13 cellular contexts compared by ENCODE assay signal in the genomic region with DNA sequence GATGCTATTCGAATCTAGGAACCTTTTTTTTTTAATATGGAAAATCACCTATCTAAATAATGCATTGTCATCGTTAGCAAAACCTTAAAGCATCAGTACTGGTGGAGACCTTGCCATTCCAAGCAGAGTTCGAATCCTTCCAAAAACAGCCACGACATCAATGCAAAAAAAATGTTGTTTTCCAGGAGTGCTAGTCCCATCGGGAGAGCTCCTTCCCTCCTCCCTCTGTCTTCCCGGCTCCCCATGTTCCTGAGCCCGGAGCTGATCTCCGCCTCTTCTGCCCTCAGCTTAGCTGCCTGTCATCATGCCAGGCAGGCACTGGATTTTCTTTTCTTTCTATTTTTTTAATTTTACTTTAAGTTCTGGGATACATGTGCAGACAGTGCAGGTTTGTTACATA.
A peak's percentile ranks its signal among the peaks of the same experiment; 100 is the strongest.
DNase-seq lines count a peak whose midpoint lies in the region; ATAC-seq and TF ChIP-seq lines count a peak whose summit lies in the region.
"Had no signal": no experiment of that assay in that cellular context is flagged by ENCODE, and none has a peak within 500 bp of the region (broad histone marks: within the 10 kb centered on the region; RNA-seq: fewer than 3 reads in every experiment).

No MANE protein-coding gene starts in this region.

- no peaks in the 10 kb centered on the region for H3K36me3 Mint-ChIP-seq in activated CD8-positive, alpha-beta T cell treated with anti-CD3 and anti-CD28 coated beads for 36 hours (ENCODE audit: low read depth)
- H3K36me3 Mint-ChIP-seq in activated CD8-positive, alpha-beta T cell treated with anti-CD3 and anti-CD28 coated beads, Interleukin-2, amount 10 ng/mL, durations not matched to agents 7 days and 5 days (ENCODE audit: low read depth) = no peaks in the 10 kb centered on the region
- H3K36me3 Mint-ChIP-seq: IgD-negative memory B cell had no signal

- POLR2A ChIA-PET in activated CD8-positive, alpha-beta T cell treated with anti-CD3 and anti-CD28 coated beads for 36 hours (lab: Charles Lee) = no interaction called here
- POLR2A ChIA-PET in activated CD8-positive, alpha-beta T cell treated with anti-CD3 and anti-CD28 coated beads, Interleukin-2, amount 10 ng/mL, durations not matched to agents 7 days and 5 days (lab: Charles Lee) = no interaction called here

- no peak overlapping the region for H3K27ac ChIP-seq in foreskin keratinocyte
- H3K27ac ChIP-seq in muscle layer of duodenum (ENCODE audit: low read length) = no peak overlapping the region
- H3K27ac ChIP-seq in suprapubic skin = no peak overlapping the region

- no peak overlapping the region for H3K27ac Mint-ChIP-seq in activated CD8-positive, alpha-beta T cell treated with anti-CD3 and anti-CD28 coated beads for 36 hours
- H3K27ac Mint-ChIP-seq in activated CD8-positive, alpha-beta T cell treated with anti-CD3 and anti-CD28 coated beads, Interleukin-2, amount 10 ng/mL, durations not matched to agents 7 days and 5 days = no peak overlapping the region
- H3K27ac Mint-ChIP-seq: IgD-negative memory B cell had no signal

- no peak for DNase-seq in activated CD8-positive, alpha-beta T cell treated with anti-CD3 and anti-CD28 coated beads for 36 hours
- DNase-seq in activated CD8-positive, alpha-beta T cell treated with anti-CD3 and anti-CD28 coated beads, Interleukin-2, amount 10 ng/mL, durations not matched to agents 7 days and 5 days = no peak
- no peak for DNase-seq in foreskin keratinocyte
- no peak for DNase-seq in suprapubic skin (ENCODE audit: low spot score in 2 of 2)
- no peak for DNase-seq in RPMI8226
- DNase-seq in COLO829 (ENCODE audit: low spot score) = no peak
- DNase-seq: 8988T; activated CD8-positive, alpha-beta memory T cell treated with anti-CD3 and anti-CD28 coated beads, Interleukin-2, amount 50 U/mL, for 4 hours; NCI-H2171 treated with DMSO at 0.1 percent for 48 hours; stimulated activated CD4-positive, alpha-beta T cell treated with anti-CD3 and anti-CD28 coated beads, Interleukin-4, amount 100 ng/mL, for 4 hours had no signal

- no peak for ATAC-seq in activated CD8-positive, alpha-beta T cell treated with anti-CD3 and anti-CD28 coated beads for 36 hours
- no peak for ATAC-seq in activated CD8-positive, alpha-beta T cell treated with anti-CD3 and anti-CD28 coated beads, Interleukin-2, amount 10 ng/mL, durations not matched to agents 7 days and 5 days
- ATAC-seq in foreskin keratinocyte (peak; percentile 50), HG02759 (IDR thresholded peaks at IDR 0.05; ENCODE audit: unreplicated experiment) (no peak)

- no peaks in the 10 kb centered on the region for H3K9me3 Mint-ChIP-seq in activated CD8-positive, alpha-beta T cell treated with anti-CD3 and anti-CD28 coated beads for 36 hours
- no peaks in the 10 kb centered on the region for H3K9me3 Mint-ChIP-seq in activated CD8-positive, alpha-beta T cell treated with anti-CD3 and anti-CD28 coated beads, Interleukin-2, amount 10 ng/mL, durations not matched to agents 7 days and 5 days (ENCODE audit: insufficient read depth)
- H3K9me3 Mint-ChIP-seq: IgD-negative memory B cell had no signal

- TF ChIP-seq EP300 in suprapubic skin (IDR thresholded peaks at IDR 0.05) = no peak

- peak overlapping the region; percentile 11 for H3K4me3 Mint-ChIP-seq in activated CD8-positive, alpha-beta T cell treated with anti-CD3 and anti-CD28 coated beads for 36 hours
- no peak overlapping the region for H3K4me3 Mint-ChIP-seq in activated CD8-positive, alpha-beta T cell treated with anti-CD3 and anti-CD28 coated beads, Interleukin-2, amount 10 ng/mL, durations not matched to agents 7 days and 5 days
- H3K4me3 Mint-ChIP-seq: IgD-negative memory B cell had no signal

- WGBS in suprapubic skin = 35% methylated on average over 8 of the region's 8 CpGs

- CTCF ChIA-PET in activated CD8-positive, alpha-beta T cell treated with anti-CD3 and anti-CD28 coated beads for 36 hours (lab: Charles Lee) = interaction anchor here (1.8 kb wide), 1 partner anchor 91 kb away, joined by 8 read pairs; no protein-coding TSS in a partner anchor
- CTCF ChIA-PET in activated CD8-positive, alpha-beta T cell treated with anti-CD3 and anti-CD28 coated beads, Interleukin-2, amount 10 ng/mL, durations not matched to agents 7 days and 5 days (lab: Charles Lee) = no interaction called here

- peaks cover 22% of the 10 kb centered on the region for H3K27me3 Mint-ChIP-seq in activated CD8-positive, alpha-beta T cell treated with anti-CD3 and anti-CD28 coated beads for 36 hours
- peaks cover 8% of the 10 kb centered on the region for H3K27me3 Mint-ChIP-seq in activated CD8-positive, alpha-beta T cell treated with anti-CD3 and anti-CD28 coated beads, Interleukin-2, amount 10 ng/mL, durations not matched to agents 7 days and 5 days (ENCODE audit: low read depth)

- no peaks in the 10 kb centered on the region for H3K36me3 ChIP-seq in muscle layer of duodenum (ENCODE audit: control insufficient read depth in 1 of 2, insufficient read depth in 2 of 2, low read length in 2 of 2)
- H3K36me3 ChIP-seq in suprapubic skin = no peaks in the 10 kb centered on the region

- H3K4me1 ChIP-seq in foreskin keratinocyte = no peaks in the 10 kb centered on the region
- H3K4me1 ChIP-seq in muscle layer of duodenum (ENCODE audit: control insufficient read depth in 1 of 2, insufficient read depth in 2 of 2, low read length in 2 of 2) = peaks cover 0 to 15% of the 10 kb centered on the region in 2 donors
- H3K4me1 ChIP-seq in suprapubic skin = peaks cover 17% of the 10 kb centered on the region

- no peaks in the 10 kb centered on the region for H3K9me3 ChIP-seq in muscle layer of duodenum (ENCODE audit: control insufficient read depth in 1 of 2, low read length in 2 of 2)
- H3K9me3 ChIP-seq in suprapubic skin = no peaks in the 10 kb centered on the region

- intact Hi-C loops in activated CD8-positive, alpha-beta T cell treated with anti-CD3 and anti-CD28 coated beads for 36 hours (cut with micrococcal nuclease) = no loop called here

- H3K4me1 Mint-ChIP-seq in activated CD8-positive, alpha-beta T cell treated with anti-CD3 and anti-CD28 coated beads for 36 hours (ENCODE audit: low read depth) = peaks cover 5% of the 10 kb centered on the region
- peaks cover 9% of the 10 kb centered on the region for H3K4me1 Mint-ChIP-seq in activated CD8-positive, alpha-beta T cell treated with anti-CD3 and anti-CD28 coated beads, Interleukin-2, amount 10 ng/mL, durations not matched to agents 7 days and 5 days (ENCODE audit: low read depth)

- H3K27me3 ChIP-seq in foreskin keratinocyte (peaks cover 3% of the 10 kb centered on the region), muscle layer of duodenum (ENCODE audit: low read depth, low read length) (no peaks in the 10 kb centered on the region), suprapubic skin (no peaks in the 10 kb centered on the region)

- H3K4me3 ChIP-seq in muscle layer of duodenum (ENCODE audit: low read depth in 1 of 2, low read length in 2 of 2) (peak overlapping the region; percentile 51 to 61), suprapubic skin (peak overlapping the region; percentile 34)

- TF ChIP-seq POLR2A in suprapubic skin (IDR thresholded peaks at IDR 0.05) = no peak

- no peak for TF ChIP-seq CTCF in activated CD8-positive, alpha-beta T cell treated with anti-CD3 and anti-CD28 coated beads for 36 hours (IDR thresholded peaks at IDR 0.05)
- TF ChIP-seq CTCF in foreskin keratinocyte (conservative IDR thresholded peaks at IDR 0.05) (no peak), suprapubic skin (IDR thresholded peaks at IDR 0.05) (no peak)
